In the genomic region with DNA sequence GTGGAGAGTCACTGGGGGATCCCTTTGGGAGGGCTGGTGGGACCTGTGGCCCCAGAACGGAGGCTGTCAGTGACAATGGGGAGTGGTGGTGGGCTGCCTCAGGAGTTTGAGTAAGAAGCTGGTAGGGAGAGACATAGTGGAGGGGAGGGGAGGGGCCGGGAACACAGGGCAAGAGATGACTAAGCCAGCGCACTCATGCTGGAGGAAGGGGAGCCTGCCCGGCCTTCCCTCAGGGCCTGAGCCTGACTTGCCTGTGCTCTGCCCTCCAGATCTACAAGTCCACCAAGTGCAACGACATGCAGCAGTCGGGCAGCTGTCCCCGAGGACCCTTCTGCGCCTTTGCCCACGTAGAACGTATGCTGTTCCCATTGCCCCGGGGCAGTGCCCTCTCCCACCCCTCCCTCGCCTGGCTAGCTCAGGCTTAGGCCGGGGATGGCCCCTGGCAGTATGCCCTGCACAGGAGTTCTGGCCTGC, we compare ENCODE assay signal across 1 cellular context.
TF ChIP-seq lines count a peak whose summit lies in the region.

No MANE protein-coding gene starts in this region.

TF ChIP-seq in HepG2, 621 proteins besides CTCF, POLR2A, EP300 and RAD21:
- TF ChIP-seq ZFP82 (CRISPR knock-in tag; IDR thresholded peaks at IDR 0.05; ENCODE audit: borderline replicate concordance), result no peak
- TF ChIP-seq AGO2 (optimal IDR thresholded peaks at IDR 0.05; ENCODE audit: low read depth, low read length), result peak; percentile 79
TF ChIP-seq in HepG2: peak in this region for 1.
